In the genomic region with DNA sequence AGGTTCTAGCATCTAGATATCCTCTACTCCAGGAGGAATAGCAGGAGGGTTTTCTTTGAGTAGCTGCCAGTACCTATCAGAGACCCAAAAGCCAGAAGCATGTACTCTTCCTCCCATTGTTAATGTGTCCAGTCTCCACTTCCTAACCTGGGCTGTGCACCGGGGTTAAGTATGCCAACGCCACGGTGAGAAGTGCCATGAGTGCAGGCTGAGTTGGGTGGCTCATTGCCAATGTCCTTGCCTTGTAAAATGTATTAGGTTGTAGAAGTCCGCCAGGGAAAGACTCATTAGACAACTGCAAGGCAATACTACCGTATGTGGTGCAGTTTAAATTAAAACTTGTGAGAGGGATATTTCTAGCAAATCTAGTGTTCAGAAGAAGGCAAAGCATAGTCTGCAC, we compare ENCODE assay signal across 25 cellular contexts. TPM values are rescaled to one million over a fixed set of nuclear protein-coding genes. Genes with fewer than 3 reads are reported as not detected.
"Had no signal": no experiment of that assay in that cellular context is flagged by ENCODE, and none has a peak within 500 bp of the region (broad histone marks: within the 10 kb centered on the region; RNA-seq: fewer than 3 reads in every experiment).

No MANE protein-coding gene starts in this region.

- H3K4me3 ChIP-seq: ascending aorta, body of pancreas had no signal

- ATAC-seq: activated naive CD4-positive, alpha-beta T cell treated with anti-CD3 and anti-CD28 coated beads, Interleukin-2, amount 50 U/mL, for 72 hours; activated naive CD8-positive, alpha-beta T cell treated with anti-CD3 and anti-CD28 coated beads, Interleukin-2, amount 50 U/mL, for 24 hours; activated T-cell treated with anti-CD3 and anti-CD28 coated beads, Interleukin-2, amount 50 U/mL, for 4 hours; body of pancreas; Panc1 had no signal

- H3K4me1 ChIP-seq: ascending aorta, body of pancreas had no signal

- H3K27me3 ChIP-seq: ascending aorta, body of pancreas had no signal

- H3K27ac ChIP-seq: ascending aorta, body of pancreas, RWPE1 had no signal

- DNase-seq: activated B cell treated with CpG ODN at 0.5 μM for 24 hours; activated CD4-positive, alpha-beta memory T cell treated with anti-CD3 and anti-CD28 coated beads for 36 hours; activated CD4-positive, alpha-beta T cell treated with anti-CD3 and anti-CD28 coated beads, Interleukin-2, amount 10 ng/mL, durations not matched to agents 7 days and 5 days; activated CD8-positive, alpha-beta memory T cell treated with anti-CD3 and anti-CD28 coated beads for 24 hours; activated effector memory CD4-positive, alpha-beta T cell treated with anti-CD3 and anti-CD28 coated beads, Interleukin-2, amount 50 U/mL, for 16 hours; activated naive CD4-positive, alpha-beta T cell treated with Interleukin-2 at 50 U/mL for 16 hours; activated naive CD8-positive, alpha-beta T cell treated with anti-CD3 and anti-CD28 coated beads, Interleukin-2, amount 50 U/mL, for 24 hours; activated T-cell treated with anti-CD3 and anti-CD28 coated beads, Interleukin-2, amount 50 U/mL, for 4 hours; amniotic stem cell; MM.1S; NCI-H1105; NCI-H1436; NCI-H1694 treated with DMSO at 0.1 percent for 48 hours; NCI-H2029 treated with DMSO at 0.1 percent for 48 hours; NCI-H510A treated with DMSO at 0.1 percent for 48 hours; NCI-H69; NK-92 treated with Interleukin-12 subunit alpha and Interleukin-12 subunit beta, amount 100 ng/mL, for 24 hours; OCI-M1; SHP77 treated with DMSO at 0.1 percent for 48 hours had no signal

- H3K9me3 ChIP-seq: ascending aorta, body of pancreas had no signal

RNA-seq across cellular contexts. Expression of a gene that starts 55.0 kb away (rescaled TPM):
- total RNA-seq: activated B cell treated with CpG ODN at 0.5 μM for 24 hours; activated CD4-positive, alpha-beta memory T cell treated with anti-CD3 and anti-CD28 coated beads for 36 hours; activated CD4-positive, alpha-beta T cell treated with anti-CD3 and anti-CD28 coated beads, Interleukin-2, amount 10 ng/mL, durations not matched to agents 7 days and 5 days; activated naive CD4-positive, alpha-beta T cell treated with anti-CD3 and anti-CD28 coated beads, Interleukin-2, amount 50 U/mL, for 72 hours; ascending aorta; SK-MEL-5 had no signal
